ENCODE assay signal across 17 cellular contexts in the genomic region with DNA sequence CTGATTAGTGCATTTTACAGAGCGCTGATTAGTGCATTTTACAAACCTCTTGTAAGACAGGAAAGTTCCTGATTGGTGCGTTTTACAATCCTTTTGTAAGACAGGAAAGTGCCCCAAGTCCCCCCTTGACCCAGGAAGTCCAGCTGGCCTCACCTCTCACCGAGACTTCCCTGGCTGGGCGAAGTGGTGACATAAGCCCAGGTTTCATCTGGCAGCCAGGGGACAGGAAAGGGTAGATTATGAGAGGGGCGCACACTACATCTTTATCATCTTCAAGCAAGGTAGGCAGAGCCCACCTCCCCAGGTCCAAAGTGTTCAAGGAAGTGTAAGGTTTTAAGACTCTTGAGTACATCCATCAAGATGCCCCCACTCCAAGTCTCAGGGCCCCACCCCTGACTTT. TPM values are rescaled to one million over a fixed set of nuclear protein-coding genes. Genes with fewer than 3 reads are reported as not detected.
DNase-seq lines count a peak whose midpoint lies in the region; ATAC-seq and TF ChIP-seq lines count a peak whose summit lies in the region.
"Had no signal": no experiment of that assay in that cellular context is flagged by ENCODE, and none has a peak within 500 bp of the region (broad histone marks: within the 10 kb centered on the region; RNA-seq: fewer than 3 reads in every experiment).

No MANE protein-coding gene starts in this region.

- intact Hi-C loops in stomach (cut with DNase I; ENCODE audit: low total_unique reads), result no loop called here

- no peaks in the 10 kb centered on the region for H3K9me3 Mint-ChIP-seq in H9
- H3K9me3 Mint-ChIP-seq: CD8-positive, alpha-beta memory T cell had no signal

- H3K4me1 Mint-ChIP-seq in H9, result peaks cover under 1 to 17% of the 10 kb centered on the region in 2 experiments

- no peak overlapping the region for H3K23ac ChIP-seq in H9 (ENCODE audit: insufficient read length, low read depth, low read length)

- H2AK5ac ChIP-seq in H9 (ENCODE audit: insufficient read length, low read length), result no peak overlapping the region

- H3K4me3 ChIP-seq in stomach, result no peak overlapping the region
- H3K4me3 ChIP-seq: BLaER1 had no signal

- TF ChIP-seq EP300 in stomach (IDR thresholded peaks at IDR 0.05), result no peak

- no peak overlapping the region for H4K8ac ChIP-seq in H9 (replicated peaks; ENCODE audit: insufficient read length, low read depth, low read length)

- no peak overlapping the region for H2BK120ac ChIP-seq in H9 (ENCODE audit: low read depth, low read length, poor library complexity, severe bottlenecking)

- H3K14ac ChIP-seq in H9 (ENCODE audit: insufficient read depth, low read length), result no peak overlapping the region

- H3K27ac ChIP-seq in H9 (ENCODE audit: insufficient read length, low read depth, low read length), result no peak overlapping the region
- H3K27ac ChIP-seq in stomach, result no peak overlapping the region
- H3K27ac ChIP-seq: BLaER1, HL-60 had no signal

- peak; percentile 7 for DNase-seq in activated CD8-positive, alpha-beta memory T cell treated with anti-CD3 and anti-CD28 coated beads for 24 hours
- no peak for DNase-seq in activated CD8-positive, alpha-beta memory T cell treated with anti-CD3 and anti-CD28 coated beads, Interleukin-2, amount 50 U/mL, for 48 hours
- DNase-seq in H9 (peak; percentile 7), left lobe of liver (ENCODE audit: low spot score) (peak; percentile 11), stomach (peak; percentile 15), GM20000 (ENCODE audit: low spot score) (no peak), NCI-H69 (lab: John Stamatoyannopoulos, UW) (no peak)
- DNase-seq: 8988T; AML-193; Caco-2; CD8-positive, alpha-beta memory T cell; DND-41; GDM1 had no signal

- H3K9ac ChIP-seq in H9 (ENCODE audit: extremely low read depth, insufficient read length, low read length), result no peak overlapping the region
- H3K9ac ChIP-seq: BLaER1 had no signal

- peaks cover 49% of the 10 kb centered on the region for H3K27me3 Mint-ChIP-seq in H9 (ENCODE audit: low read depth)

- no peak overlapping the region for H3K27ac Mint-ChIP-seq in H9
- H3K27ac Mint-ChIP-seq: CD8-positive, alpha-beta memory T cell had no signal

- H3T11ph ChIP-seq in H9 (ENCODE audit: low read length), result no peak overlapping the region

- H3K27me3 ChIP-seq in H9 (ENCODE audit: insufficient read depth, low read length) (peaks cover 2% of the 10 kb centered on the region; the same call in 1 of the 2 replicates), stomach (peaks cover 0 to 46% (median 6%) of the 10 kb centered on the region in 3 donors)

- TF ChIP-seq POLR2A in stomach (IDR thresholded peaks at IDR 0.05), result no peak

- no peak overlapping the region for H3K4me3 Mint-ChIP-seq in H9
- H3K4me3 Mint-ChIP-seq: CD8-positive, alpha-beta memory T cell had no signal

- TF ChIP-seq CTCF in H9 (conservative IDR thresholded peaks at IDR 0.05), result no peak
- TF ChIP-seq CTCF in stomach (IDR thresholded peaks at IDR 0.05), result no peak
- TF ChIP-seq CTCF in GM20000 (IDR thresholded peaks at IDR 0.05; ENCODE audit: extremely low read depth, missing control alignments), result no peak

- H2BK15ac ChIP-seq in H9 (ENCODE audit: low read depth, low read length), result no peak overlapping the region

- no peak overlapping the region for H3K18ac ChIP-seq in H9 (ENCODE audit: insufficient read length, low read depth, low read length)

- no peak overlapping the region for H4K5ac ChIP-seq in H9 (ENCODE audit: insufficient read length, low read depth, low read length)

- H3K4ac ChIP-seq in H9 (ENCODE audit: low read depth, low read length), result no peak overlapping the region

- H3K9me3 ChIP-seq in H9 (ENCODE audit: control insufficient read depth, low read depth, low read length) (no peaks in the 10 kb centered on the region), stomach (no peaks in the 10 kb centered on the region)
- H3K9me3 ChIP-seq: BLaER1, Caco-2 had no signal

- H2BK5ac ChIP-seq in H9 (ENCODE audit: insufficient read length, low read length), result no peak overlapping the region

- no peak for ATAC-seq in left lobe of liver
- ATAC-seq: HCT116 had no signal

- no peaks in the 10 kb centered on the region for H3K79me2 ChIP-seq in H9 (ENCODE audit: insufficient read depth, low read length)

- H3K36me3 Mint-ChIP-seq in H9 (ENCODE audit: insufficient read depth in 1 of 3, low read depth in 3 of 3), result no peaks in the 10 kb centered on the region
- H3K36me3 Mint-ChIP-seq: CD8-positive, alpha-beta memory T cell had no signal

- no peak overlapping the region for H4K91ac ChIP-seq in H9 (ENCODE audit: insufficient read length, low read depth, low read length)

- no peak overlapping the region for H2BK20ac ChIP-seq in H9 (ENCODE audit: low read depth, low read length, poor library complexity, severe bottlenecking)

- no peak overlapping the region for H3K56ac ChIP-seq in H9 (ENCODE audit: insufficient read length, low read depth, low read length)

- no peaks in the 10 kb centered on the region for H3K36me3 ChIP-seq in stomach
- H3K36me3 ChIP-seq: BLaER1 had no signal

- no peaks in the 10 kb centered on the region for H3K23me2 ChIP-seq in H9 (ENCODE audit: insufficient read length, low read depth, low read length, poor library complexity, severe bottlenecking)

- H2AFZ ChIP-seq in H9 (ENCODE audit: low read length), result no peak overlapping the region

- no peaks in the 10 kb centered on the region for H3K79me1 ChIP-seq in H9 (ENCODE audit: insufficient read depth, low read depth, low read length, poor library complexity, severe bottlenecking)

- H3K4me1 ChIP-seq in H9 (ENCODE audit: insufficient read depth, low read length) (no peaks in the 10 kb centered on the region), stomach (peaks cover 0 to 4% (median 1%) of the 10 kb centered on the region in 4 donors)
- H3K4me1 ChIP-seq: BLaER1 had no signal

- H4K20me1 ChIP-seq in H9 (ENCODE audit: control insufficient read depth, insufficient read depth, insufficient read length), result no peaks in the 10 kb centered on the region
- H4K20me1 ChIP-seq: BLaER1 had no signal

- H2BK12ac ChIP-seq in H9 (ENCODE audit: insufficient read length, low read depth, low read length), result no peak overlapping the region

- H3K4me2 ChIP-seq in H9 (ENCODE audit: insufficient read depth, insufficient read length, low read length), result no peak overlapping the region
- H3K4me2 ChIP-seq: BLaER1 had no signal

- WGBS in H9 (ENCODE audit: extremely low coverage, insufficient read length, low lambda C conversion rate), result no CpG with 5 or more reads among the region's 5 CpGs
- WGBS in stomach, 5 donors, result 77 to 92% (median 87%) methylated on average over 5 of the region's 5 CpGs

RNA-seq across cellular contexts. Expression of a gene that starts 5.5 kb away (rescaled TPM):
- total RNA-seq in H9 (2021), result 0.20 TPM in 1 of 2 replicates, not detected in the other
- total RNA-seq in left lobe of liver, result 0.08 TPM
- 1 to 10 TPM in 1 of 5 donors, not detected in 4; 2.6 TPM for total RNA-seq in stomach
- under 1 TPM in 2 of 3 donors, not detected in 1; 0.31 to 0.90 TPM for polyA plus RNA-seq in stomach
- total RNA-seq: Caco-2, H4 had no signal

RNA-seq across cellular contexts. Expression of a gene that starts 27.8 kb away (rescaled TPM):
- not detected in 2 replicates for total RNA-seq in H9 (2021)
- total RNA-seq in left lobe of liver, result 7.2 TPM
- not detected for total RNA-seq in stomach
- polyA plus RNA-seq in stomach, result not detected
- total RNA-seq: Caco-2; CD8-positive, alpha-beta memory T cell; H4 had no signal
- polyA plus RNA-seq: CD8-positive, alpha-beta memory T cell had no signal

RNA-seq across cellular contexts. Expression of a gene that starts 53.7 kb away (rescaled TPM):
- total RNA-seq in H9 (2021) (not detected in 2 replicates), left lobe of liver (not detected), stomach (not detected)
- polyA plus RNA-seq in stomach, result not detected
- total RNA-seq: Caco-2; CD8-positive, alpha-beta memory T cell; H4 had no signal
- polyA plus RNA-seq: CD8-positive, alpha-beta memory T cell had no signal

Comparison
In these comparisons a context has a peak if more than half of its experiments do, and no peak if none do; other contexts are left out.
1. DNase-seq: peak in activated CD8-positive, alpha-beta memory T cell treated with anti-CD3 and anti-CD28 coated beads for 24 hours (single experiment), H9 (single experiment), left lobe of liver (single experiment) and stomach (single experiment); none in activated CD8-positive, alpha-beta memory T cell treated with anti-CD3 and anti-CD28 coated beads, Interleukin-2, amount 50 U/mL, for 48 hours (single experiment), GM20000 (single experiment) and NCI-H69 (single experiment).